In genomic region chr5:111079846-111080245, GRCh38 we compare ENCODE assay signal across 24 cellular contexts. TPM values are rescaled to one million over a fixed set of nuclear protein-coding genes. Genes with fewer than 3 reads are reported as not detected.
"Had no signal": no experiment of that assay in that cellular context is flagged by ENCODE, and none has a peak within 500 bp of the region (broad histone marks: within the 10 kb centered on the region; RNA-seq: fewer than 3 reads in every experiment).

No MANE protein-coding gene starts in this region.

- H3K27ac Mint-ChIP-seq: activated CD8-positive, alpha-beta T cell treated with anti-CD3 and anti-CD28 coated beads, Interleukin-2, amount 10 ng/mL, durations not matched to agents 7 days and 5 days; activated naive CD8-positive, alpha-beta T cell treated with anti-CD3 and anti-CD28 coated beads, Interleukin-2, amount 10 ng/mL, durations not matched to agents 7 days and 5 days; T-helper 1 cell treated with Interleukin-12 subunit alpha and Interleukin-12 subunit beta and Interleukin-4 antibody, amounts not matched to agents 30 μg/mL and 1 μg/mL, for 36 hours; WTC11 had no signal

- H3K4me3 Mint-ChIP-seq: activated CD8-positive, alpha-beta T cell treated with anti-CD3 and anti-CD28 coated beads, Interleukin-2, amount 10 ng/mL, durations not matched to agents 7 days and 5 days; activated naive CD8-positive, alpha-beta T cell treated with anti-CD3 and anti-CD28 coated beads, Interleukin-2, amount 10 ng/mL, durations not matched to agents 7 days and 5 days; T-helper 1 cell treated with Interleukin-12 subunit alpha and Interleukin-12 subunit beta and Interleukin-4 antibody, amounts not matched to agents 30 μg/mL and 1 μg/mL, for 36 hours; WTC11 had no signal

- DNase-seq: activated CD4-positive, alpha-beta T cell treated with anti-CD3 and anti-CD28 coated beads for 48 hours; activated CD4-positive, alpha-beta T cell treated with anti-CD3 and anti-CD28 coated beads, Interleukin-2, amount 50 U/mL, for 4 hours; activated CD4-positive, CD25-positive, alpha-beta regulatory T cell treated with anti-CD3 and anti-CD28 coated beads, Interleukin-2, amount 50 U/mL, for 72 hours; activated CD8-positive, alpha-beta memory T cell treated with anti-CD3 and anti-CD28 coated beads, Interleukin-2, amount 50 U/mL, for 48 hours; activated CD8-positive, alpha-beta T cell treated with anti-CD3 and anti-CD28 coated beads, Interleukin-2, amount 10 ng/mL, durations not matched to agents 7 days and 5 days; activated naive CD4-positive, alpha-beta T cell treated with anti-CD3 and anti-CD28 coated beads, Interleukin-2, amount 50 U/mL, for 16 hours; activated naive CD8-positive, alpha-beta T cell treated with anti-CD3 and anti-CD28 coated beads, Interleukin-2, amount 10 ng/mL, durations not matched to agents 7 days and 5 days; activated T-cell treated with anti-CD3 and anti-CD28 coated beads, Interleukin-2, amount 50 U/mL, for 1 hour; adrenal gland; anterior cingulate cortex; NCI-H1048; NCI-H146; NCI-H187 treated with DMSO at 0.1 percent for 48 hours; NCI-H2171; NCI-H2227 treated with DMSO at 0.1 percent for 48 hours; NCI-H446 treated with DMSO at 0.1 percent for 48 hours; NCI-H524 treated with DMSO at 0.1 percent for 48 hours; NCI-H748 treated with DMSO at 0.1 percent for 48 hours; Peyer's patch; SHP77 had no signal

- ATAC-seq: activated CD8-positive, alpha-beta T cell treated with anti-CD3 and anti-CD28 coated beads, Interleukin-2, amount 10 ng/mL, durations not matched to agents 7 days and 5 days; WTC11 had no signal

- H3K36me3 ChIP-seq: adrenal gland, Peyer's patch had no signal

- H3K36me3 Mint-ChIP-seq: WTC11 had no signal

- H3K27me3 ChIP-seq: adrenal gland, Peyer's patch had no signal

- H3K9me3 ChIP-seq: adrenal gland, Peyer's patch had no signal

- H3K4me1 ChIP-seq: adrenal gland, Peyer's patch had no signal

- H3K4me3 ChIP-seq: adrenal gland, Peyer's patch had no signal

- H3K4me1 Mint-ChIP-seq: WTC11 had no signal

- H3K27ac ChIP-seq: adrenal gland, Peyer's patch had no signal

- H3K9me3 Mint-ChIP-seq: T-helper 1 cell treated with Interleukin-12 subunit alpha and Interleukin-12 subunit beta and Interleukin-4 antibody, amounts not matched to agents 30 μg/mL and 1 μg/mL, for 36 hours; WTC11 had no signal

RNA-seq across cellular contexts. Expression of gene TSLP, which starts 8.3 kb away (rescaled TPM):
- total RNA-seq: OCI-LY7, SK-MEL-5 had no signal
